Comparison of ENCODE assay signal across 18 cellular contexts in genomic region chr2:175755169-175755568, GRCh38.
"Had no signal": no experiment of that assay in that cellular context is flagged by ENCODE, and none has a peak within 500 bp of the region (broad histone marks: within the 10 kb centered on the region; RNA-seq: fewer than 3 reads in every experiment).

No MANE protein-coding gene starts in this region.

- H3K27me3 ChIP-seq: colonic mucosa, esophagus squamous epithelium, gastroesophageal sphincter, neutrophil, right atrium auricular region had no signal

- DNase-seq: colonic mucosa; dermis blood vessel endothelial cell; esophagus squamous epithelium; foreskin fibroblast; kidney glomerular epithelial cell; mammary epithelial cell; mucosa of descending colon; naive thymus-derived CD8-positive, alpha-beta T cell; small intestine; stimulated activated CD4-positive, alpha-beta T cell treated with anti-CD3 and anti-CD28 coated beads, Interleukin-12 subunit alpha, Interleukin-12 subunit beta, amount 100 ng/mL, for 4 hours; stimulated activated CD4-positive, alpha-beta T cell treated with anti-CD3 and anti-CD28 coated beads, Interleukin-2, amount 100 ng/mL, for 48 hours; stimulated activated naive CD4-positive, alpha-beta T cell treated with Interleukin-2 at 50 U/mL for 16 hours; trophoblast cell had no signal

- H3K36me3 ChIP-seq: colonic mucosa, esophagus squamous epithelium, gastroesophageal sphincter, neutrophil, right atrium auricular region had no signal

- FAIRE-seq: islet of Langerhans, small intestine had no signal

- H3K27ac ChIP-seq: colonic mucosa, esophagus squamous epithelium, gastroesophageal sphincter, neutrophil, right atrium auricular region had no signal

- ATAC-seq: gastroesophageal sphincter; left lobe of liver; mucosa of descending colon; naive thymus-derived CD8-positive, alpha-beta T cell had no signal

- H3K4me1 ChIP-seq: colonic mucosa, esophagus squamous epithelium, gastroesophageal sphincter, right atrium auricular region had no signal

- H3K9me3 ChIP-seq: colonic mucosa, esophagus squamous epithelium, gastroesophageal sphincter, mucosa of descending colon, neutrophil, right atrium auricular region had no signal

- H3K4me3 ChIP-seq: colonic mucosa, esophagus squamous epithelium, gastroesophageal sphincter, mucosa of descending colon, right atrium auricular region had no signal
